Comparison of ENCODE assay signal across 21 cellular contexts in genomic region chr17:61312406-61313295, GRCh38.
DNase-seq lines count a peak whose midpoint lies in the region; ATAC-seq, FAIRE-seq and TF ChIP-seq lines count a peak whose summit lies in the region.
"Had no signal": no experiment of that assay in that cellular context is flagged by ENCODE, and none has a peak within 500 bp of the region (broad histone marks: within the 10 kb centered on the region; RNA-seq: fewer than 3 reads in every experiment).

No MANE protein-coding gene starts in this region.

- intact Hi-C loops in tibial artery (cut with DNase I; ENCODE audit: low total_unique reads): no loop called here

- H3F3A ChIP-seq in GM23338 (replicated peaks; ENCODE audit: low read depth): no peaks in the 10 kb centered on the region

- H3K9me3 Mint-ChIP-seq in GM23338: no peaks in the 10 kb centered on the region
- H3K9me3 Mint-ChIP-seq: activated CD8-positive, alpha-beta T cell treated with anti-CD3 and anti-CD28 coated beads for 36 hours; CD4-positive, CD25-positive, alpha-beta regulatory T cell had no signal

- H3K36me3 Mint-ChIP-seq in GM23338 (ENCODE audit: low read depth): no peaks in the 10 kb centered on the region

- H3K4me1 Mint-ChIP-seq in GM23338: peaks cover 17% of the 10 kb centered on the region; the same call in 2 of the 3 replicates

- ATAC-seq in GM23338: peak; percentile 20; the same call in 1 of the 3 replicates
- ATAC-seq: activated CD4-positive, CD25-positive, alpha-beta regulatory T cell treated with anti-CD3 and anti-CD28 coated beads, Interleukin-2, amount 50 U/mL, for 24 hours; activated CD8-positive, alpha-beta T cell treated with anti-CD3 and anti-CD28 coated beads for 36 hours; foreskin keratinocyte; lower lobe of right lung had no signal

- no peak for TF ChIP-seq CTCF in GM23338 (conservative IDR thresholded peaks at IDR 0.05; ENCODE audit: low read depth in 2 of 2)
- TF ChIP-seq CTCF in tibial artery (IDR thresholded peaks at IDR 0.05): no peak

- H3K27me3 ChIP-seq in GM23338 (ENCODE audit: insufficient read depth): no peaks in the 10 kb centered on the region
- no peaks in the 10 kb centered on the region for H3K27me3 ChIP-seq in adipocyte (replicated peaks; ENCODE audit: control insufficient read depth, insufficient read depth, low read length)
- H3K27me3 ChIP-seq in layer of hippocampus (ENCODE audit: control insufficient read depth, insufficient read depth, low read length): no peaks in the 10 kb centered on the region
- H3K27me3 ChIP-seq in tibial artery: no peaks in the 10 kb centered on the region
- H3K27me3 ChIP-seq: foreskin keratinocyte had no signal

- DNase-seq in GM23338 (ENCODE audit: low spot score) (no peak), adipocyte (ENCODE audit: low read depth) (no peak), tibial artery (no peak), GM12892 (ENCODE audit: insufficient read length) (no peak), NCI-H526 (lab: John Stamatoyannopoulos, UW) (no peak), NCI-H446 (lab: John Stamatoyannopoulos, UW) (no peak)
- DNase-seq: activated CD8-positive, alpha-beta T cell treated with anti-CD3 and anti-CD28 coated beads for 36 hours; activated effector memory CD4-positive, alpha-beta T cell treated with Interleukin-2 at 50 U/mL for 16 hours; CD4-positive, CD25-positive, alpha-beta regulatory T cell; foreskin keratinocyte; lower lobe of right lung; NCI-H1417 treated with DMSO at 0.1 percent for 48 hours; NCI-H524; NK-92 treated with Interleukin-12 subunit alpha and Interleukin-12 subunit beta, amount 100 ng/mL, for 24 hours; PC-9; SIG-M5; stimulated activated CD8-positive, alpha-beta memory T cell treated with anti-CD3 and anti-CD28 coated beads, Interleukin-4, amount 100 ng/mL, for 48 hours had no signal

- no peaks in the 10 kb centered on the region for H3K9me3 ChIP-seq in adipocyte (ENCODE audit: control insufficient read depth, low read length)
- no peaks in the 10 kb centered on the region for H3K9me3 ChIP-seq in tibial artery
- H3K9me3 ChIP-seq: lower lobe of right lung had no signal

- no peak overlapping the region for H3K4me2 ChIP-seq in GM23338
- H3K4me2 ChIP-seq: PC-9 had no signal

- TF ChIP-seq POLR2A in GM12892 (IDR thresholded peaks at IDR 0.05; ENCODE audit: low read depth, low read length): no peak

- peaks cover 10% of the 10 kb centered on the region for H3K27me3 Mint-ChIP-seq in GM23338 (ENCODE audit: insufficient read depth, low read depth, poor library complexity)
- H3K27me3 Mint-ChIP-seq: activated CD8-positive, alpha-beta T cell treated with anti-CD3 and anti-CD28 coated beads for 36 hours; CD4-positive, CD25-positive, alpha-beta regulatory T cell had no signal

- no peak overlapping the region for H3K27ac Mint-ChIP-seq in GM23338
- H3K27ac Mint-ChIP-seq: activated CD8-positive, alpha-beta T cell treated with anti-CD3 and anti-CD28 coated beads for 36 hours; CD4-positive, CD25-positive, alpha-beta regulatory T cell; progenitor cell of endocrine pancreas had no signal

- H3K36me3 ChIP-seq in GM23338 (ENCODE audit: insufficient read depth) (no peaks in the 10 kb centered on the region), adipocyte (ENCODE audit: control insufficient read depth, insufficient read depth, low read length, severe bottlenecking) (no peaks in the 10 kb centered on the region), tibial artery (no peaks in the 10 kb centered on the region)
- H3K36me3 ChIP-seq: lower lobe of right lung had no signal

- H3K4me3 Mint-ChIP-seq in GM23338: no peak overlapping the region
- H3K4me3 Mint-ChIP-seq: activated CD8-positive, alpha-beta T cell treated with anti-CD3 and anti-CD28 coated beads for 36 hours; CD4-positive, CD25-positive, alpha-beta regulatory T cell had no signal

- FAIRE-seq in GM12892 (lab: Jason Lieb, UNC): no peak
- FAIRE-seq: islet of Langerhans had no signal

- H3K27ac ChIP-seq in GM23338 (ENCODE audit: low read depth) (no peak overlapping the region), layer of hippocampus (ENCODE audit: low read depth, low read length) (peak overlapping the region; percentile 13), tibial artery (peak overlapping the region; percentile 79 to 83)
- H3K27ac ChIP-seq: foreskin keratinocyte, PC-9 had no signal

- no peak overlapping the region for H3K4me3 ChIP-seq in GM23338
- peak overlapping the region; percentile 18 for H3K4me3 ChIP-seq in adipocyte (ENCODE audit: low read length)
- H3K4me3 ChIP-seq in tibial artery: no peak overlapping the region
- H3K4me3 ChIP-seq: lower lobe of right lung, PC-9 had no signal

- H3K9me2 ChIP-seq in GM23338 (ENCODE audit: insufficient read depth): no peaks in the 10 kb centered on the region

- 0 out of 2 replicates have a peak, but pooled peaks cover 8% of the 10 kb centered on the region for H3K4me1 ChIP-seq in GM23338 (ENCODE audit: insufficient read depth)
- H3K4me1 ChIP-seq in adipocyte (ENCODE audit: control insufficient read depth, insufficient read depth, low read length): peaks cover 55% of the 10 kb centered on the region
- peaks cover 3 to 56% (median 29%) of the 10 kb centered on the region in 4 donors for H3K4me1 ChIP-seq in tibial artery
- H3K4me1 ChIP-seq: foreskin keratinocyte had no signal

- H2AFZ ChIP-seq in GM23338: no peak overlapping the region
- H2AFZ ChIP-seq: PC-9 had no signal

- H3K79me2 ChIP-seq in GM23338 (replicated peaks; ENCODE audit: insufficient read depth): no peaks in the 10 kb centered on the region

- H4K20me1 ChIP-seq in GM23338 (replicated peaks; ENCODE audit: insufficient read depth): no peaks in the 10 kb centered on the region

- no peak overlapping the region for H3K9ac ChIP-seq in adipocyte (ENCODE audit: low read length)

TF ChIP-seq in GM23338, 12 proteins besides CTCF, POLR2A, EP300 and RAD21 (continues in another document):
- no peak for TF ChIP-seq POLR2AphosphoS5 (IDR thresholded peaks at IDR 0.05; ENCODE audit: low read depth)
- TF ChIP-seq ZNF114 (CRISPR knock-in tag; IDR thresholded peaks at IDR 0.05): no peak
- TF ChIP-seq ZNF462 (CRISPR knock-in tag; IDR thresholded peaks at IDR 0.05): no peak
- TF ChIP-seq STAT1 (IDR thresholded peaks at IDR 0.05; ENCODE audit: unreplicated experiment): no peak
- TF ChIP-seq EZH2 (IDR thresholded peaks at IDR 0.05; ENCODE audit: low read depth, unreplicated experiment): no peak
